In the genomic region with DNA sequence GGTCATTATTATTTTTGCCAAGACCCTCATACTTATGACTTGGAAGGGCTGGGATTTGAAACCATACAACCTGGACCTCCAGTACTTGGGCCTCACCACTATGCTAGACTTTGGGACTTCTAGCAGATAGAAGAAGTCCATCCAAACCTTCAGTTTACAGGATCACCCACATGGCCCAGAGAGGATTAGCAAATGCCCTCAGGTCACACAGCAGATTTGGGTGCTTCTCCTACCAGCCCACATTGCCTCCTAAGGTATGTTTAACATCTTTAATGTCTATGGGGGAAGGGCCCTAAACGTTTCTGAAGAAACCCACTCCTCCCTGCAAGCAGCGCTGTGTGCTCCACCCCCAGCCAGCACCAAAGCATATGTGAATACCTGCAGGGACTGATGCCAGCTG, we compare ENCODE assay signal across 41 cellular contexts. TPM values are rescaled to one million over a fixed set of nuclear protein-coding genes. Genes with fewer than 3 reads are reported as not detected.
"Had no signal": no experiment of that assay in that cellular context is flagged by ENCODE, and none has a peak within 500 bp of the region (broad histone marks: within the 10 kb centered on the region; RNA-seq: fewer than 3 reads in every experiment).

No MANE protein-coding gene starts in this region.

- H3K27ac Mint-ChIP-seq: activated CD4-positive, alpha-beta memory T cell treated with anti-CD3 and anti-CD28 coated beads for 36 hours; activated CD4-positive, alpha-beta T cell treated with anti-CD3 and anti-CD28 coated beads, Interleukin-2, amount 10 ng/mL, durations not matched to agents 24 days and 14 days; activated CD8-positive, alpha-beta T cell treated with anti-CD3 and anti-CD28 coated beads for 36 hours; activated naive CD4-positive, alpha-beta T cell treated with anti-CD3 and anti-CD28 coated beads, Interleukin-2, amount 10 ng/mL, durations not matched to agents 7 days and 5 days; activated naive CD4-positive, alpha-beta T cell treated with anti-CD3 and anti-CD28 coated beads, Interleukin-2, amount 50 U/mL, for 24 hours; activated naive CD8-positive, alpha-beta T cell; activated naive CD8-positive, alpha-beta T cell treated with anti-CD3 and anti-CD28 coated beads, Interleukin-2, amount 10 ng/mL, durations not matched to agents 7 days and 5 days; activated naive CD8-positive, alpha-beta T cell treated with anti-CD3 and anti-CD28 coated beads, Interleukin-2, amount 50 U/mL, for 24 hours; activated T-cell treated with anti-CD3 and anti-CD28 coated beads, Interleukin-2, amount 50 U/mL, for 72 hours; activated T-helper 1 cell treated with anti-CD3 and anti-CD28 coated beads, Interleukin-12 subunit alpha, Interleukin-12 subunit beta, Interleukin-2, Interleukin-4 antibody, amounts not matched to agents 30 ng/mL and 10 ng/mL and 1 ng/mL, durations not matched to agents 14 hours and 24 hours and 36 hours; activated T-helper 17 cell treated with anti-CD3 and anti-CD28 coated beads, Interleukin-2, amount 50 U/mL, for 72 hours; brain; T-helper 1 cell treated with Interleukin-12 subunit alpha and Interleukin-12 subunit beta and Interleukin-4 antibody, amounts not matched to agents 30 μg/mL and 1 μg/mL, for 36 hours; T-helper 2 cell treated with Interferon-gamma antibody and Interleukin-4, amounts not matched to agents 5 μg/mL and 100 μg/mL, for 36 hours had no signal

- H3K36me3 Mint-ChIP-seq: activated CD4-positive, alpha-beta memory T cell treated with anti-CD3 and anti-CD28 coated beads for 36 hours; activated naive CD4-positive, alpha-beta T cell treated with anti-CD3 and anti-CD28 coated beads, Interleukin-2, amount 10 ng/mL, durations not matched to agents 7 days and 5 days; activated naive CD4-positive, alpha-beta T cell treated with anti-CD3 and anti-CD28 coated beads, Interleukin-2, amount 50 U/mL, for 24 hours; activated naive CD8-positive, alpha-beta T cell; activated naive CD8-positive, alpha-beta T cell treated with anti-CD3 and anti-CD28 coated beads, Interleukin-2, amount 10 ng/mL, durations not matched to agents 7 days and 5 days; brain had no signal

- FAIRE-seq: bronchial epithelial cell, TTC549 had no signal

- H3K4me1 ChIP-seq: ascending aorta had no signal

- H3K9me3 ChIP-seq: ascending aorta had no signal

- H3K4me1 Mint-ChIP-seq: activated CD4-positive, alpha-beta T cell treated with anti-CD3 and anti-CD28 coated beads, Interleukin-2, amount 10 ng/mL, durations not matched to agents 24 days and 14 days; activated naive CD4-positive, alpha-beta T cell treated with anti-CD3 and anti-CD28 coated beads, Interleukin-2, amount 10 ng/mL, durations not matched to agents 7 days and 5 days; activated naive CD4-positive, alpha-beta T cell treated with anti-CD3 and anti-CD28 coated beads, Interleukin-2, amount 50 U/mL, for 24 hours; activated naive CD8-positive, alpha-beta T cell treated with anti-CD3 and anti-CD28 coated beads, Interleukin-2, amount 10 ng/mL, durations not matched to agents 7 days and 5 days; activated naive CD8-positive, alpha-beta T cell treated with anti-CD3 and anti-CD28 coated beads, Interleukin-2, amount 50 U/mL, for 24 hours; activated T-helper 17 cell treated with anti-CD3 and anti-CD28 coated beads, Interleukin-2, amount 50 U/mL, for 72 hours; central memory CD8-positive, alpha-beta T cell had no signal

- H3K36me3 ChIP-seq: ascending aorta, cardiac muscle cell had no signal

- H3K27me3 Mint-ChIP-seq: activated CD4-positive, alpha-beta T cell treated with anti-CD3 and anti-CD28 coated beads, Interleukin-2, amount 10 ng/mL, durations not matched to agents 24 days and 14 days; activated CD8-positive, alpha-beta T cell treated with anti-CD3 and anti-CD28 coated beads for 36 hours; activated naive CD4-positive, alpha-beta T cell treated with anti-CD3 and anti-CD28 coated beads, Interleukin-2, amount 50 U/mL, for 24 hours; activated T-helper 17 cell treated with anti-CD3 and anti-CD28 coated beads, Interleukin-2, amount 50 U/mL, for 72 hours; brain had no signal

- H3K27ac ChIP-seq: ascending aorta, cardiac muscle cell, VCaP had no signal

- H3K4me3 Mint-ChIP-seq: activated CD4-positive, alpha-beta memory T cell treated with anti-CD3 and anti-CD28 coated beads for 36 hours; activated CD4-positive, alpha-beta T cell treated with anti-CD3 and anti-CD28 coated beads, Interleukin-2, amount 10 ng/mL, durations not matched to agents 24 days and 14 days; activated CD8-positive, alpha-beta T cell treated with anti-CD3 and anti-CD28 coated beads for 36 hours; activated naive CD4-positive, alpha-beta T cell treated with anti-CD3 and anti-CD28 coated beads, Interleukin-2, amount 10 ng/mL, durations not matched to agents 7 days and 5 days; activated naive CD4-positive, alpha-beta T cell treated with anti-CD3 and anti-CD28 coated beads, Interleukin-2, amount 50 U/mL, for 24 hours; activated naive CD8-positive, alpha-beta T cell; activated naive CD8-positive, alpha-beta T cell treated with anti-CD3 and anti-CD28 coated beads, Interleukin-2, amount 10 ng/mL, durations not matched to agents 7 days and 5 days; activated naive CD8-positive, alpha-beta T cell treated with anti-CD3 and anti-CD28 coated beads, Interleukin-2, amount 50 U/mL, for 24 hours; activated T-cell treated with anti-CD3 and anti-CD28 coated beads, Interleukin-2, amount 50 U/mL, for 4 hours; activated T-cell treated with anti-CD3 and anti-CD28 coated beads, Interleukin-2, amount 50 U/mL, for 72 hours; activated T-helper 1 cell treated with anti-CD3 and anti-CD28 coated beads, Interleukin-12 subunit alpha, Interleukin-12 subunit beta, Interleukin-2, Interleukin-4 antibody, amounts not matched to agents 30 ng/mL and 10 ng/mL and 1 ng/mL, durations not matched to agents 14 hours and 24 hours and 36 hours; activated T-helper 17 cell treated with anti-CD3 and anti-CD28 coated beads, Interleukin-2, amount 50 U/mL, for 72 hours; brain; central memory CD8-positive, alpha-beta T cell; T-helper 1 cell treated with Interleukin-12 subunit alpha and Interleukin-12 subunit beta and Interleukin-4 antibody, amounts not matched to agents 30 μg/mL and 1 μg/mL, for 36 hours; T-helper 2 cell treated with Interferon-gamma antibody and Interleukin-4, amounts not matched to agents 5 μg/mL and 100 μg/mL, for 36 hours had no signal

- DNase-seq: activated CD4-positive, alpha-beta memory T cell treated with anti-CD3 and anti-CD28 coated beads for 36 hours; activated CD4-positive, alpha-beta T cell treated with anti-CD3 and anti-CD28 coated beads for 1 hour; activated CD4-positive, alpha-beta T cell treated with anti-CD3 and anti-CD28 coated beads for 4 hours; activated CD4-positive, alpha-beta T cell treated with anti-CD3 and anti-CD28 coated beads, Interleukin-2, amount 10 ng/mL, durations not matched to agents 24 days and 14 days; activated CD4-positive, alpha-beta T cell treated with anti-CD3 and anti-CD28 coated beads, Interleukin-2, amount 50 U/mL, for 1 hour; activated CD4-positive, alpha-beta T cell treated with anti-CD3 and anti-CD28 coated beads, Interleukin-2, amount 50 U/mL, for 4 hours; activated CD4-positive, CD25-positive, alpha-beta regulatory T cell; activated CD8-positive, alpha-beta memory T cell treated with anti-CD3 and anti-CD28 coated beads, Interleukin-2, amount 50 U/mL, for 4 hours; activated CD8-positive, alpha-beta T cell treated with anti-CD3 and anti-CD28 coated beads for 36 hours; activated effector memory CD4-positive, alpha-beta T cell treated with Interleukin-2 at 50 U/mL for 16 hours; activated gamma-delta T cell; activated naive CD4-positive, alpha-beta T cell treated with anti-CD3 and anti-CD28 coated beads, Interleukin-2, amount 10 ng/mL, durations not matched to agents 7 days and 5 days; activated naive CD4-positive, alpha-beta T cell treated with Interleukin-2 at 50 U/mL for 16 hours; activated naive CD8-positive, alpha-beta T cell treated with anti-CD3 and anti-CD28 coated beads, Interleukin-2, amount 10 ng/mL, durations not matched to agents 7 days and 5 days; activated naive CD8-positive, alpha-beta T cell treated with anti-CD3 and anti-CD28 coated beads, Interleukin-2, amount 50 U/mL, for 24 hours; activated T-cell treated with anti-CD3 and anti-CD28 coated beads for 4 hours; activated T-cell treated with anti-CD3 and anti-CD28 coated beads, Interleukin-2, amount 50 U/mL, for 1 hour; activated T-cell treated with anti-CD3 and anti-CD28 coated beads, Interleukin-2, amount 50 U/mL, for 4 hours; activated T-cell treated with anti-CD3 and anti-CD28 coated beads, Interleukin-2, amount 50 U/mL, for 72 hours; amygdala; anterior cingulate cortex; caudate nucleus; cerebellar nuclear complex; T-helper 1 cell; T-helper 2 cell; T-helper 9 cell had no signal

- H3K27me3 ChIP-seq: ascending aorta, cardiac muscle cell had no signal

- H3K9me3 Mint-ChIP-seq: activated CD4-positive, alpha-beta memory T cell treated with anti-CD3 and anti-CD28 coated beads for 36 hours; activated CD4-positive, alpha-beta T cell treated with anti-CD3 and anti-CD28 coated beads, Interleukin-2, amount 10 ng/mL, durations not matched to agents 24 days and 14 days; activated CD8-positive, alpha-beta T cell treated with anti-CD3 and anti-CD28 coated beads for 36 hours; activated naive CD4-positive, alpha-beta T cell treated with anti-CD3 and anti-CD28 coated beads, Interleukin-2, amount 10 ng/mL, durations not matched to agents 7 days and 5 days; activated naive CD4-positive, alpha-beta T cell treated with anti-CD3 and anti-CD28 coated beads, Interleukin-2, amount 50 U/mL, for 24 hours; activated naive CD8-positive, alpha-beta T cell treated with anti-CD3 and anti-CD28 coated beads, Interleukin-2, amount 10 ng/mL, durations not matched to agents 7 days and 5 days; activated naive CD8-positive, alpha-beta T cell treated with anti-CD3 and anti-CD28 coated beads, Interleukin-2, amount 50 U/mL, for 24 hours; activated T-cell treated with anti-CD3 and anti-CD28 coated beads, Interleukin-2, amount 50 U/mL, for 4 hours; activated T-cell treated with anti-CD3 and anti-CD28 coated beads, Interleukin-2, amount 50 U/mL, for 72 hours; activated T-helper 1 cell treated with anti-CD3 and anti-CD28 coated beads, Interleukin-12 subunit alpha, Interleukin-12 subunit beta, Interleukin-2, Interleukin-4 antibody, amounts not matched to agents 30 ng/mL and 10 ng/mL and 1 ng/mL, durations not matched to agents 14 hours and 24 hours and 36 hours; activated T-helper 17 cell treated with anti-CD3 and anti-CD28 coated beads, Interleukin-2, amount 50 U/mL, for 72 hours; central memory CD8-positive, alpha-beta T cell; T-helper 1 cell treated with Interleukin-12 subunit alpha and Interleukin-12 subunit beta and Interleukin-4 antibody, amounts not matched to agents 30 μg/mL and 1 μg/mL, for 36 hours; T-helper 2 cell treated with Interferon-gamma antibody and Interleukin-4, amounts not matched to agents 5 μg/mL and 100 μg/mL, for 36 hours had no signal

- H3K4me3 ChIP-seq: ascending aorta, cardiac muscle cell had no signal

- ATAC-seq: activated CD4-positive, CD25-positive, alpha-beta regulatory T cell treated with anti-CD3 and anti-CD28 coated beads, Interleukin-2, amount 50 U/mL, for 24 hours; activated CD8-positive, alpha-beta T cell treated with anti-CD3 and anti-CD28 coated beads for 36 hours; activated naive CD8-positive, alpha-beta T cell treated with anti-CD3 and anti-CD28 coated beads, Interleukin-2, amount 50 U/mL, for 24 hours; activated T-cell treated with anti-CD3 and anti-CD28 coated beads, Interleukin-2, amount 50 U/mL, for 4 hours; activated T-cell treated with anti-CD3 and anti-CD28 coated beads, Interleukin-2, amount 50 U/mL, for 72 hours; activated T-helper 17 cell treated with anti-CD3 and anti-CD28 coated beads, Interleukin-2, amount 50 U/mL, for 72 hours had no signal

RNA-seq across cellular contexts. Expression of a gene that starts 32.9 kb away (rescaled TPM):
- total RNA-seq: activated CD4-positive, alpha-beta T cell treated with anti-CD3 and anti-CD28 coated beads, Interleukin-2, amount 10 ng/mL, durations not matched to agents 24 days and 14 days; activated CD8-positive, alpha-beta memory T cell treated with anti-CD3 and anti-CD28 coated beads for 36 hours; activated CD8-positive, alpha-beta T cell treated with anti-CD3 and anti-CD28 coated beads for 36 hours; activated naive CD8-positive, alpha-beta T cell treated with anti-CD3 and anti-CD28 coated beads, Interleukin-2, amount 10 ng/mL, durations not matched to agents 7 days and 5 days; activated T-cell treated with anti-CD3 and anti-CD28 coated beads, Interleukin-2, amount 50 U/mL, for 4 hours; activated T-helper 1 cell treated with anti-CD3 and anti-CD28 coated beads, Interleukin-12 subunit alpha, Interleukin-12 subunit beta, Interleukin-2, Interleukin-4 antibody, amounts not matched to agents 30 ng/mL and 10 ng/mL and 1 ng/mL, durations not matched to agents 14 hours and 24 hours and 36 hours; activated T-helper 17 cell treated with anti-CD3 and anti-CD28 coated beads, Interleukin-2, amount 50 U/mL, for 72 hours; ascending aorta; bronchial epithelial cell; cardiac muscle cell had no signal
